ENCODE assay signal across 26 cellular contexts in the genomic region with DNA sequence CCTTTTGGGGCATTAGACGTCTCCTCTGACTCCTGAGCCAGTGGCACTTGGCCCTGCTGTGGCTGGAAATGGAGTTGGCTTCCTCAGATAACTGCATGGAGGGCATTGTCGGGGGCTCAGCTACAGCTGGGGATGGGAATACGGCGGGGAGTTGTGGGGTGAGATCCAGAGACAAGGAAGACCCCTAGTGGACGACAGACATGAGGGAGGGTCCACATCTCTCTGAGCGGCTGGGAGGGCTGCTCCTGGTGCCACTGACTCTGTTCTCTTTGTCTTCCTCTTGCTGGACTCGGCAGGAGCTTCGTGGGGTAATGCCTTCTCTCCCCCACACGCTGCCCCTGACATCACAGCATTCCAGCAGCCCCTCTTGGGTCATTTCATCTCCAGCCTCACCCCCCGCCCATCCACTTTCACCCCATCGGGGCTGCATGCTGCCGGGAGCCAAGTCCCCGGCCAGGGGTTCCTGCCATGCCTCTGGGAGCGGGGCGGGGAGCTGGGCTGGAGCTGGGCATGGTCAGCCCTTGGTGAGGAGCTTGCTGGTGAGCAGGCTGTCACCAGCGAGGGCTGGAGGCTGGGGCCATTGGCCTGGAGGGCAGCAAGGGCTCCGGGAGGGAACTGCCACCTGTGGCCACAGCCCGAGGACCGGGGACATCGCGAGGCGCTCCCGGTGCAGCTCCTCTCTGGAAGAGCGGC.
DNase-seq lines count a peak whose midpoint lies in the region; ATAC-seq and TF ChIP-seq lines count a peak whose summit lies in the region.
"Had no signal": no experiment of that assay in that cellular context is flagged by ENCODE, and none has a peak within 500 bp of the region (broad histone marks: within the 10 kb centered on the region; RNA-seq: fewer than 3 reads in every experiment).

No MANE protein-coding gene starts in this region.

- H3K4me1 ChIP-seq in endodermal cell (ENCODE audit: control insufficient read depth, insufficient read depth, low read length) (no peaks in the 10 kb centered on the region), lower lobe of right lung (no peaks in the 10 kb centered on the region), mesenchymal stem cell (ENCODE audit: control insufficient read depth, insufficient read depth, low read depth, low read length) (peaks cover 1% of the 10 kb centered on the region)
- H3K4me1 ChIP-seq: breast epithelium, gastroesophageal sphincter had no signal

- no peaks in the 10 kb centered on the region for H3K4me1 Mint-ChIP-seq in CD14-positive monocyte
- peaks cover 8% of the 10 kb centered on the region for H3K4me1 Mint-ChIP-seq in endodermal cell
- H3K4me1 Mint-ChIP-seq: activated naive CD4-positive, alpha-beta T cell treated with anti-CD3 and anti-CD28 coated beads, Interleukin-2, amount 10 ng/mL, durations not matched to agents 7 days and 5 days had no signal

- H3K9ac ChIP-seq in endodermal cell (ENCODE audit: extremely low read depth, low read length, poor library complexity, severe bottlenecking) = no peak overlapping the region
- H3K9ac ChIP-seq in mesenchymal stem cell (ENCODE audit: low read length) = no peak overlapping the region

- no peak overlapping the region for H2BK5ac ChIP-seq in mesenchymal stem cell (ENCODE audit: low read depth, low read length, poor library complexity, severe bottlenecking)

- no peak overlapping the region for H3K27ac Mint-ChIP-seq in CD14-positive monocyte
- no peak overlapping the region for H3K27ac Mint-ChIP-seq in endodermal cell
- H3K27ac Mint-ChIP-seq: activated naive CD4-positive, alpha-beta T cell treated with anti-CD3 and anti-CD28 coated beads, Interleukin-2, amount 10 ng/mL, durations not matched to agents 7 days and 5 days; stimulated activated effector memory CD8-positive, alpha-beta T cell treated with anti-CD3 and anti-CD28 coated beads, Interleukin-12 subunit alpha, Interleukin-12 subunit beta, amount 100 ng/mL, for 72 hours had no signal

- no peak overlapping the region for H2AFZ ChIP-seq in mesenchymal stem cell (ENCODE audit: low read depth, low read length)

- H3K79me1 ChIP-seq in mesenchymal stem cell (replicated peaks; ENCODE audit: low read length, poor library complexity, severe bottlenecking) = no peaks in the 10 kb centered on the region

- no peak overlapping the region for H4K91ac ChIP-seq in mesenchymal stem cell (ENCODE audit: low read length)

- no peak overlapping the region for H2BK15ac ChIP-seq in mesenchymal stem cell (ENCODE audit: low read depth, poor library complexity, severe bottlenecking)

- H2AK5ac ChIP-seq in mesenchymal stem cell (ENCODE audit: low read length, severe bottlenecking) = no peak overlapping the region

- H3K4me3 Mint-ChIP-seq in CD14-positive monocyte (no peak overlapping the region), endodermal cell (no peak overlapping the region)
- H3K4me3 Mint-ChIP-seq: activated naive CD4-positive, alpha-beta T cell treated with anti-CD3 and anti-CD28 coated beads, Interleukin-2, amount 10 ng/mL, durations not matched to agents 7 days and 5 days; stimulated activated effector memory CD8-positive, alpha-beta T cell treated with anti-CD3 and anti-CD28 coated beads, Interleukin-12 subunit alpha, Interleukin-12 subunit beta, amount 100 ng/mL, for 72 hours had no signal

- intact Hi-C loops in CD14-positive monocyte (cut with micrococcal nuclease) (no loop called here), posterior vena cava (cut with DNase I) (no loop called here), lower lobe of right lung (cut with DNase I) (no loop called here)

- H3K14ac ChIP-seq in mesenchymal stem cell (ENCODE audit: low read length in 2 of 2) = no peak overlapping the region

- H4K8ac ChIP-seq in mesenchymal stem cell (ENCODE audit: low read length) = no peak overlapping the region

- H3K18ac ChIP-seq in mesenchymal stem cell (ENCODE audit: low read depth in 1 of 2, low read length in 2 of 2) = no peak overlapping the region

- no peak for TF ChIP-seq CTCF in CD14-positive monocyte (IDR thresholded peaks at IDR 0.05)
- peak; percentile 9 for TF ChIP-seq CTCF in endodermal cell (conservative IDR thresholded peaks at IDR 0.05)
- no peak for TF ChIP-seq CTCF in lower lobe of right lung (IDR thresholded peaks at IDR 0.05)

- no peak overlapping the region for H3K23ac ChIP-seq in mesenchymal stem cell (ENCODE audit: low read length in 2 of 2)

- H3K36me3 Mint-ChIP-seq in CD14-positive monocyte (no peaks in the 10 kb centered on the region), endodermal cell (ENCODE audit: low read depth) (peaks cover 38% of the 10 kb centered on the region)
- H3K36me3 Mint-ChIP-seq: activated naive CD4-positive, alpha-beta T cell treated with anti-CD3 and anti-CD28 coated beads, Interleukin-2, amount 10 ng/mL, durations not matched to agents 7 days and 5 days; stimulated activated effector memory CD8-positive, alpha-beta T cell treated with anti-CD3 and anti-CD28 coated beads, Interleukin-12 subunit alpha, Interleukin-12 subunit beta, amount 100 ng/mL, for 72 hours had no signal

- H3K27me3 Mint-ChIP-seq in CD14-positive monocyte (ENCODE audit: low read depth in 3 of 3) (peaks cover 14 to 25% (median 18%) of the 10 kb centered on the region in 3 donors), endodermal cell (ENCODE audit: insufficient read depth) (no peaks in the 10 kb centered on the region)

- H3K4me3 ChIP-seq in H7 (ENCODE audit: insufficient read depth, low read depth, low read length) (no peak overlapping the region), endodermal cell (ENCODE audit: low read length) (no peak overlapping the region), lower lobe of right lung (no peak overlapping the region), mesenchymal stem cell (ENCODE audit: insufficient read depth in 1 of 2, low read depth in 1 of 2, low read length in 2 of 2) (no peak overlapping the region)
- H3K4me3 ChIP-seq: breast epithelium, gastroesophageal sphincter, thoracic aorta had no signal

- WGBS in endodermal cell (ENCODE audit: insufficient coverage in 1 of 2, insufficient read length in 1 of 2), 2 experiments = 82 to 84% methylated on average over 12 to 24 of the region's 24 CpGs
- 82% methylated on average over 17 of the region's 24 CpGs for WGBS in mesenchymal stem cell

- H3K9me3 ChIP-seq in endodermal cell (ENCODE audit: control insufficient read depth, low read length) (no peaks in the 10 kb centered on the region), lower lobe of right lung (no peaks in the 10 kb centered on the region), mesenchymal stem cell (ENCODE audit: control insufficient read depth, low read length) (no peaks in the 10 kb centered on the region)
- H3K9me3 ChIP-seq: breast epithelium, gastroesophageal sphincter, thoracic aorta had no signal

- no peak overlapping the region for H2BK120ac ChIP-seq in mesenchymal stem cell (ENCODE audit: low read depth, low read length)

- no peak for ATAC-seq in lower lobe of right lung
- ATAC-seq: gastroesophageal sphincter; HCT116; stimulated activated effector memory CD8-positive, alpha-beta T cell treated with anti-CD3 and anti-CD28 coated beads, Interleukin-12 subunit alpha, Interleukin-12 subunit beta, amount 100 ng/mL, for 72 hours had no signal

- peak; percentile 38 for DNase-seq in CD14-positive monocyte (ENCODE audit: low spot score)
- DNase-seq in H7 = peak; percentile 52
- peak; percentile 52 for DNase-seq in endodermal cell
- peak; percentile 64 for DNase-seq in posterior vena cava (ENCODE audit: low spot score)
- no peak for DNase-seq in lower lobe of right lung
- DNase-seq in mesenchymal stem cell = no peak
- DNase-seq in NOMO-1 treated with dmso at 0.1 percent for 144 hours (lab: John Stamatoyannopoulos, UW; ENCODE audit: unreplicated experiment) = no peak
- no peak for DNase-seq in NCI-H2107 treated with DMSO at 0.1 percent for 48 hours (lab: John Stamatoyannopoulos, UW; ENCODE audit: unreplicated experiment)
- DNase-seq: activated CD4-positive, alpha-beta T cell treated with anti-CD3 and anti-CD28 coated beads, Interleukin-2, amount 50 U/mL, for 48 hours; activated naive CD4-positive, alpha-beta T cell treated with anti-CD3 and anti-CD28 coated beads, Interleukin-2, amount 10 ng/mL, durations not matched to agents 7 days and 5 days; amniotic stem cell; EL; kidney; NCI-H1092; NCI-H187 treated with DMSO at 0.1 percent for 48 hours; NCI-H526 treated with DMSO at 0.1 percent for 48 hours; nucleus accumbens; small intestine; WERI-Rb-1 had no signal

- H3K9me3 Mint-ChIP-seq in CD14-positive monocyte (no peaks in the 10 kb centered on the region), endodermal cell (no peaks in the 10 kb centered on the region)
- H3K9me3 Mint-ChIP-seq: activated naive CD4-positive, alpha-beta T cell treated with anti-CD3 and anti-CD28 coated beads, Interleukin-2, amount 10 ng/mL, durations not matched to agents 7 days and 5 days; stimulated activated effector memory CD8-positive, alpha-beta T cell treated with anti-CD3 and anti-CD28 coated beads, Interleukin-12 subunit alpha, Interleukin-12 subunit beta, amount 100 ng/mL, for 72 hours had no signal

- H3K4me2 ChIP-seq in mesenchymal stem cell (ENCODE audit: low read length, poor library complexity, severe bottlenecking) = no peak overlapping the region

- H3K36me3 ChIP-seq in H7 (replicated peaks; ENCODE audit: control insufficient read depth, insufficient read depth, low read length) (no peaks in the 10 kb centered on the region; the same call in 1 of the 2 replicates), endodermal cell (ENCODE audit: control insufficient read depth, insufficient read depth, low read length) (no peaks in the 10 kb centered on the region), lower lobe of right lung (no peaks in the 10 kb centered on the region), mesenchymal stem cell (ENCODE audit: control insufficient read depth in 1 of 2, insufficient read depth in 2 of 2, low read depth in 1 of 2, low read length in 2 of 2) (no peaks in the 10 kb centered on the region)
- H3K36me3 ChIP-seq: breast epithelium, gastroesophageal sphincter, thoracic aorta had no signal

- H3K27ac ChIP-seq in endodermal cell (ENCODE audit: low read depth, low read length) (no peak overlapping the region), lower lobe of right lung (no peak overlapping the region), mesenchymal stem cell (ENCODE audit: low read length, poor library complexity, severe bottlenecking) (no peak overlapping the region)
- H3K27ac ChIP-seq: breast epithelium, C4-2B, gastroesophageal sphincter, RWPE1, thoracic aorta, WERI-Rb-1 had no signal

- H2BK12ac ChIP-seq in mesenchymal stem cell (ENCODE audit: low read length in 2 of 2) = no peak overlapping the region

- H3K4ac ChIP-seq in mesenchymal stem cell (ENCODE audit: low read depth in 1 of 2, low read length in 2 of 2) = no peak overlapping the region

- no peaks in the 10 kb centered on the region for H3K27me3 ChIP-seq in H7 (ENCODE audit: control insufficient read depth, insufficient read depth, low read length)
- no peaks in the 10 kb centered on the region for H3K27me3 ChIP-seq in endodermal cell (ENCODE audit: control insufficient read depth, insufficient read depth, low read length, poor library complexity, severe bottlenecking)
- peaks cover 28% of the 10 kb centered on the region for H3K27me3 ChIP-seq in lower lobe of right lung (ENCODE audit: low read depth)
- peaks cover 0 to 36% of the 10 kb centered on the region in 2 experiments for H3K27me3 ChIP-seq in mesenchymal stem cell (ENCODE audit: control insufficient read depth in 1 of 2, insufficient read depth in 1 of 2, low read length in 2 of 2)

Comparison
In these comparisons a context has a peak if more than half of its experiments do, and no peak if none do; other contexts are left out.
1. DNase-seq: peak in CD14-positive monocyte (single experiment), H7 (single experiment), endodermal cell (single experiment) and posterior vena cava (single experiment); none in lower lobe of right lung (single experiment), mesenchymal stem cell (single experiment), NOMO-1 treated with dmso at 0.1 percent for 144 hours (single experiment) and NCI-H2107 treated with DMSO at 0.1 percent for 48 hours (single experiment).